Comparison of ENCODE assay signal across 1 cellular context in genomic region chr11:65181569-65182257, GRCh38.
TF ChIP-seq lines count a peak whose summit lies in the region.

TSS of gene CAPN1 (plus strand) at chr11:65181928. CDS start at chr11:65182702, 774 bp downstream.

TF ChIP-seq in WTC11, 78 proteins besides CTCF, POLR2A, EP300 and RAD21 (continued from another document):
- 0 out of 2 replicates have a peak, but pooled peaks have one; percentile 14 for TF ChIP-seq ARID4B (CRISPR knock-in tag; IDR thresholded peaks at IDR 0.05; ENCODE audit: borderline replicate concordance)
- no peak for TF ChIP-seq TP53 (CRISPR knock-in tag; IDR thresholded peaks at IDR 0.05)
- peak; percentile 15; the same call in 1 of the 2 replicates for TF ChIP-seq ETV6 (CRISPR knock-in tag; IDR thresholded peaks at IDR 0.05)
